Comparison of ENCODE assay signal across 36 cellular contexts in genomic region chr15:45221053-45221599, GRCh38. TPM values are rescaled to one million over a fixed set of nuclear protein-coding genes. Genes with fewer than 3 reads are reported as not detected.
"Had no signal": no experiment of that assay in that cellular context is flagged by ENCODE, and none has a peak within 500 bp of the region (broad histone marks: within the 10 kb centered on the region; RNA-seq: fewer than 3 reads in every experiment).

No MANE protein-coding gene starts in this region.

- H3K36me3 ChIP-seq: neural progenitor cell, ovary, spleen, stomach, thoracic aorta, thyroid gland, tibial nerve, upper lobe of left lung, vagina had no signal

- H3K27ac Mint-ChIP-seq: natural killer cell; nephron; neural progenitor cell; progenitor cell of endocrine pancreas; stimulated activated naive B cell treated with anti-CD40 and anti-IgM and Interleukin-4, amounts not matched to agents 10 μg/mL and 1 μg/mL and 100 μg/mL, for 72 hours; stimulated activated naive CD8-positive, alpha-beta T cell treated with anti-CD3 and anti-CD28 coated beads, Interleukin-15, Interleukin-2, amounts not matched to agents 100 ng/mL and 50 ng/mL, for 24 hours had no signal

- H3K4me1 ChIP-seq: neural progenitor cell, parathyroid adenoma, psoas muscle, spleen, tibial nerve, upper lobe of left lung, vagina had no signal

- H3K27ac ChIP-seq: neural progenitor cell, ovary, parathyroid adenoma, psoas muscle, skin epidermis, spleen, stomach, thoracic aorta, thyroid gland, tibial nerve, upper lobe of left lung, vagina had no signal

- H3K79me2 ChIP-seq: parathyroid adenoma had no signal

- H3K4me3 ChIP-seq: neural progenitor cell, ovary, psoas muscle, skin epidermis, smooth muscle cell, spleen, stomach, thoracic aorta, thyroid gland, tibial nerve, upper lobe of left lung, vagina had no signal

- ATAC-seq: natural killer cell, psoas muscle, right cardiac atrium, sciatic nerve had no signal

- FAIRE-seq: urothelium cell line had no signal

- H3K9ac ChIP-seq: neural progenitor cell, parathyroid adenoma had no signal

- H3K9me3 ChIP-seq: ovary, psoas muscle, spleen, stomach, thoracic aorta, thyroid gland, tibial nerve, upper lobe of left lung, vagina had no signal

- H3K4me3 Mint-ChIP-seq: natural killer cell; nephron; neural progenitor cell; stimulated activated naive B cell treated with anti-CD40 and anti-IgM and Interleukin-4, amounts not matched to agents 10 μg/mL and 1 μg/mL and 100 μg/mL, for 72 hours; stimulated activated naive CD8-positive, alpha-beta T cell treated with anti-CD3 and anti-CD28 coated beads, Interleukin-15, Interleukin-2, amounts not matched to agents 100 ng/mL and 50 ng/mL, for 24 hours had no signal

- H3K4me1 Mint-ChIP-seq: natural killer cell; nephron; stimulated activated naive B cell treated with anti-CD40 and anti-IgM and Interleukin-4, amounts not matched to agents 10 μg/mL and 1 μg/mL and 100 μg/mL, for 72 hours had no signal

- H3K36me3 Mint-ChIP-seq: natural killer cell; neural progenitor cell; stimulated activated naive B cell treated with anti-CD40 and anti-IgM and Interleukin-4, amounts not matched to agents 10 μg/mL and 1 μg/mL and 100 μg/mL, for 72 hours had no signal

- DNase-seq: natural killer cell; occipital lobe; ovary; posterior cingulate gyrus; psoas muscle; right cardiac atrium; spleen; stimulated activated CD4-positive, alpha-beta T cell treated with anti-CD3 and anti-CD28 coated beads, Interleukin-12 subunit alpha, Interleukin-12 subunit beta, amount 100 ng/mL, for 4 hours; stimulated activated CD4-positive, alpha-beta T cell treated with anti-CD3 and anti-CD28 coated beads, Interleukin-1b, Interleukin-23, amount 100 ng/mL, for 48 hours; stimulated activated CD4-positive, alpha-beta T cell treated with anti-CD3 and anti-CD28 coated beads, Interleukin-4, amount 100 ng/mL, for 1 hour; stimulated activated CD4-positive, alpha-beta T cell treated with anti-CD3 and anti-CD28 coated beads, Interleukin-4, amount 100 ng/mL, for 4 hours; stimulated activated CD8-positive, alpha-beta memory T cell treated with anti-CD3 and anti-CD28 coated beads, Interleukin-4, amount 100 ng/mL, for 48 hours; stimulated activated naive B cell treated with anti-CD40 and anti-IgM and Interleukin-4, amounts not matched to agents 10 μg/mL and 1 μg/mL and 100 μg/mL, for 72 hours; stimulated activated naive CD4-positive, alpha-beta T cell treated with Interleukin-2 at 50 U/mL for 16 hours; stomach; thyroid gland; trophoblast cell; upper lobe of left lung had no signal

- H3K9me3 Mint-ChIP-seq: natural killer cell; nephron; neural progenitor cell; stimulated activated naive B cell treated with anti-CD40 and anti-IgM and Interleukin-4, amounts not matched to agents 10 μg/mL and 1 μg/mL and 100 μg/mL, for 72 hours; stimulated activated naive CD8-positive, alpha-beta T cell treated with anti-CD3 and anti-CD28 coated beads, Interleukin-15, Interleukin-2, amounts not matched to agents 100 ng/mL and 50 ng/mL, for 24 hours had no signal

- H3K27me3 ChIP-seq: ovary, thyroid gland, tibial nerve, upper lobe of left lung, vagina had no signal

- H3K4me2 ChIP-seq: neural progenitor cell, smooth muscle cell had no signal

- H2AFZ ChIP-seq: neural progenitor cell, parathyroid adenoma had no signal

RNA-seq across cellular contexts. Expression of gene SLC28A2, which starts 30.9 kb away (rescaled TPM):
- total RNA-seq: natural killer cell, occipital lobe, osteoblast, psoas muscle, renal cortical epithelial cell, right cardiac atrium, sciatic nerve, smooth muscle cell, spleen, subcutaneous adipose tissue, temporal lobe, thoracic aorta, thyroid gland, tibial nerve, ureter, vagina had no signal
- polyA plus RNA-seq: neural cell, right cardiac atrium, smooth muscle cell, spleen had no signal
